Comparison of ENCODE assay signal across 1 cellular context in the genomic region with DNA sequence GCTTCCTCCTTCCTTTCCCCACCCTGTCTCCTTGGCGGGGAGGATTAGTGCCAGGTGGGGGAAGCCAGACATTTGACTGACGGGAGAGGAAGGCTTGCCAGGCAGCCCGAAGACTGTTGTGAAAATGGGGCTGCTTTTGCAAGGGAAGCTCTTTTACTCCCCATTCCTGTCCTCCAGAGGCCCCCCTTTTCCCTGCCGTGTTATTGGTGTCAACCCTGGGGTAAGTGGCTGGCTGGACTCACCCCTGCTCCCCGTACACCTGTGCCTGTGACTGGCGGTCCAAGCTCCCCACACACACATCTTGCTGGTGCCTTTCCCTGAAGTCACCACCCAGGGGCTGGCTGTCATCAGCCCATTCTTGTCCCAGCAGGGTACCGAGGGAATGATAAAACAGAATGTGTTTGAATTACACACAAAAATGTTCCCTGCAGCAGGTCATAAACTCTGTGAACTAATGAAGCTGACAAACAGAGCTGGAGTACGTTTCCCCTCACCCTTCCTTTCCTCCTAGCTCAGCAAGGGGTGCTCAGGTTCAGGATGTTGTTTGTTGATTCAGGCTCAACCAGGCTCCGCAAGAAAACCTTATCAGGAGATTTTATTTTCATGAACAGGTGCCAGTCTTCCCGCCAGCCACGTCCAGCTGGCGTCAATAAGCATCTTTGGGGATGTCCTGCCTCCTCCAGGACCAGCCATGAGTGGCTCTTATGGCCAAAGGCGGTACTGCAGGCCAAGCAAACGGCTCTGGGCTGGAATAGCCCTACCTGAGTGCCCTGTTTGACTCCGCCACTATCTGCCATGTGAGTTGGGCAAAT.
TF ChIP-seq lines count a peak whose summit lies in the region.

No MANE protein-coding gene starts in this region.

TF ChIP-seq in HEK293, 187 proteins besides CTCF, POLR2A, EP300 and RAD21 (continued from another document):
- TF ChIP-seq ZNF423 (tag by site-specific recombination; IDR thresholded peaks at IDR 0.05) (peak; percentile 94), ZNF311 (tag by site-specific recombination; IDR thresholded peaks at IDR 0.05; ENCODE audit: borderline replicate concordance) (no peak), ZNF10 (tag by site-specific recombination; IDR thresholded peaks at IDR 0.05) (peak; percentile 99), ZNF391 (tag by site-specific recombination; IDR thresholded peaks at IDR 0.05; ENCODE audit: borderline replicate concordance, low read depth) (peak; percentile 70; the same call in 1 of the 2 replicates), ZFHX2 (tag by site-specific recombination; conservative IDR thresholded peaks at IDR 0.05) (no peak), ZBTB21 (tag by site-specific recombination; IDR thresholded peaks at IDR 0.05) (0 out of 2 replicates have a peak, but pooled peaks have one; percentile 50), ZNF416 (tag by site-specific recombination; IDR thresholded peaks at IDR 0.05) (no peak), ZNF146 (tag by site-specific recombination; IDR thresholded peaks at IDR 0.05) (peak; percentile 47; the same call in 1 of the 2 replicates), ZNF521 (tag by site-specific recombination; IDR thresholded peaks at IDR 0.05) (no peak), GLI2 (tag by site-specific recombination; IDR thresholded peaks at IDR 0.05; ENCODE audit: borderline replicate concordance, low read depth) (peak; percentile 96; the same call in 1 of the 2 replicates), ZIC2 (tag by site-specific recombination; IDR thresholded peaks at IDR 0.05) (peak; percentile 100), ZFP69B (tag by site-specific recombination; IDR thresholded peaks at IDR 0.05) (peak; percentile 84), ZSCAN23 (tag by site-specific recombination; IDR thresholded peaks at IDR 0.05) (peak; percentile 80; the same call in 1 of the 2 replicates), ZNF664 (tag by site-specific recombination; IDR thresholded peaks at IDR 0.05) (peak; percentile 71), ZNF76 (tag by site-specific recombination; IDR thresholded peaks at IDR 0.05; ENCODE audit: borderline replicate concordance, low read depth) (0 out of 2 replicates have a peak, but pooled peaks have one; percentile 39), IKZF3 (tag by site-specific recombination; IDR thresholded peaks at IDR 0.05) (peak; percentile 92), WT1 (tag by site-specific recombination; IDR thresholded peaks at IDR 0.05) (peak; percentile 72), ZNF121 (tag by site-specific recombination; IDR thresholded peaks at IDR 0.05) (peak; percentile 59; the same call in 1 of the 2 replicates), ZNF211 (tag by site-specific recombination; IDR thresholded peaks at IDR 0.05; ENCODE audit: low read depth) (no peak), ZBTB8A (tag by site-specific recombination; IDR thresholded peaks at IDR 0.05) (peak; percentile 91), ZNF426 (tag by site-specific recombination; IDR thresholded peaks at IDR 0.05) (no peak), SETDB1 (IDR thresholded peaks at IDR 0.05; ENCODE audit: insufficient read length, low read length) (no peak), ZNF514 (tag by site-specific recombination; IDR thresholded peaks at IDR 0.05) (no peak), ZNF707 (tag by site-specific recombination; IDR thresholded peaks at IDR 0.05) (no peak), TCF7L2 (IDR thresholded peaks at IDR 0.05; ENCODE audit: borderline replicate concordance, low read depth, low read length) (peak; percentile 87)
- TF ChIP-seq, protein P1, sequence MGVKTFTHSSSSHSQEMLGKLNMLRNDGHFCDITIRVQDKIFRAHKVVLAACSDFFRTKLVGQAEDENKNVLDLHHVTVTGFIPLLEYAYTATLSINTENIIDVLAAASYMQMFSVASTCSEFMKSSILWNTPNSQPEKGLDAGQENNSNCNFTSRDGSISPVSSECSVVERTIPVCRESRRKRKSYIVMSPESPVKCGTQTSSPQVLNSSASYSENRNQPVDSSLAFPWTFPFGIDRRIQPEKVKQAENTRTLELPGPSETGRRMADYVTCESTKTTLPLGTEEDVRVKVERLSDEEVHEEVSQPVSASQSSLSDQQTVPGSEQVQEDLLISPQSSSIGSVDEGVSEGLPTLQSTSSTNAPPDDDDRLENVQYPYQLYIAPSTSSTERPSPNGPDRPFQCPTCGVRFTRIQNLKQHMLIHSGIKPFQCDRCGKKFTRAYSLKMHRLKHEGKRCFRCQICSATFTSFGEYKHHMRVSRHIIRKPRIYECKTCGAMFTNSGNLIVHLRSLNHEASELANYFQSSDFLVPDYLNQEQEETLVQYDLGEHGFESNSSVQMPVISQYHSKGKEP (tag by site-specific recombination; IDR thresholded peaks at IDR 0.05): peak; percentile 70; the same call in 1 of the 2 replicates
- TF ChIP-seq, protein P2, sequence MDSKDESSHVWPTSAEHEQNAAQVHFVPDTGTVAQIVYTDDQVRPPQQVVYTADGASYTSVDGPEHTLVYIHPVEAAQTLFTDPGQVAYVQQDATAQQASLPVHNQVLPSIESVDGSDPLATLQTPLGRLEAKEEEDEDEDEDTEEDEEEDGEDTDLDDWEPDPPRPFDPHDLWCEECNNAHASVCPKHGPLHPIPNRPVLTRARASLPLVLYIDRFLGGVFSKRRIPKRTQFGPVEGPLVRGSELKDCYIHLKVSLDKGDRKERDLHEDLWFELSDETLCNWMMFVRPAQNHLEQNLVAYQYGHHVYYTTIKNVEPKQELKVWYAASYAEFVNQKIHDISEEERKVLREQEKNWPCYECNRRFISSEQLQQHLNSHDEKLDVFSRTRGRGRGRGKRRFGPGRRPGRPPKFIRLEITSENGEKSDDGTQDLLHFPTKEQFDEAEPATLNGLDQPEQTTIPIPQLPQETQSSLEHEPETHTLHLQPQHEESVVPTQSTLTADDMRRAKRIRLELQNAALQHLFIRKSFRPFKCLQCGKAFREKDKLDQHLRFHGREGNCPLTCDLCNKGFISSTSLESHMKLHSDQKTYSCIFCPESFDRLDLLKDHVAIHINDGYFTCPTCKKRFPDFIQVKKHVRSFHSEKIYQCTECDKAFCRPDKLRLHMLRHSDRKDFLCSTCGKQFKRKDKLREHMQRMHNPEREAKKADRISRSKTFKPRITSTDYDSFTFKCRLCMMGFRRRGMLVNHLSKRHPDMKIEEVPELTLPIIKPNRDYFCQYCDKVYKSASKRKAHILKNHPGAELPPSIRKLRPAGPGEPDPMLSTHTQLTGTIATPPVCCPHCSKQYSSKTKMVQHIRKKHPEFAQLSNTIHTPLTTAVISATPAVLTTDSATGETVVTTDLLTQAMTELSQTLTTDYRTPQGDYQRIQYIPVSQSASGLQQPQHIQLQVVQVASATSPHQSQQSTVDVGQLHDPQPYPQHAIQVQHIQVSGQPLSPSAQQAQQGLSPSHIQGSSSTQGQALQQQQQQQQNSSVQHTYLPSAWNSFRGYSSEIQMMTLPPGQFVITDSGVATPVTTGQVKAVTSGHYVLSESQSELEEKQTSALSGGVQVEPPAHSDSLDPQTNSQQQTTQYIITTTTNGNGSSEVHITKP (tag by site-specific recombination; IDR thresholded peaks at IDR 0.05): peak; percentile 88
- TF ChIP-seq, protein P3, sequence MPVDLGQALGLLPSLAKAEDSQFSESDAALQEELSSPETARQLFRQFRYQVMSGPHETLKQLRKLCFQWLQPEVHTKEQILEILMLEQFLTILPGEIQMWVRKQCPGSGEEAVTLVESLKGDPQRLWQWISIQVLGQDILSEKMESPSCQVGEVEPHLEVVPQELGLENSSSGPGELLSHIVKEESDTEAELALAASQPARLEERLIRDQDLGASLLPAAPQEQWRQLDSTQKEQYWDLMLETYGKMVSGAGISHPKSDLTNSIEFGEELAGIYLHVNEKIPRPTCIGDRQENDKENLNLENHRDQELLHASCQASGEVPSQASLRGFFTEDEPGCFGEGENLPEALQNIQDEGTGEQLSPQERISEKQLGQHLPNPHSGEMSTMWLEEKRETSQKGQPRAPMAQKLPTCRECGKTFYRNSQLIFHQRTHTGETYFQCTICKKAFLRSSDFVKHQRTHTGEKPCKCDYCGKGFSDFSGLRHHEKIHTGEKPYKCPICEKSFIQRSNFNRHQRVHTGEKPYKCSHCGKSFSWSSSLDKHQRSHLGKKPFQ (tag by site-specific recombination; IDR thresholded peaks at IDR 0.05): peak; percentile 92
- TF ChIP-seq, protein P4, sequence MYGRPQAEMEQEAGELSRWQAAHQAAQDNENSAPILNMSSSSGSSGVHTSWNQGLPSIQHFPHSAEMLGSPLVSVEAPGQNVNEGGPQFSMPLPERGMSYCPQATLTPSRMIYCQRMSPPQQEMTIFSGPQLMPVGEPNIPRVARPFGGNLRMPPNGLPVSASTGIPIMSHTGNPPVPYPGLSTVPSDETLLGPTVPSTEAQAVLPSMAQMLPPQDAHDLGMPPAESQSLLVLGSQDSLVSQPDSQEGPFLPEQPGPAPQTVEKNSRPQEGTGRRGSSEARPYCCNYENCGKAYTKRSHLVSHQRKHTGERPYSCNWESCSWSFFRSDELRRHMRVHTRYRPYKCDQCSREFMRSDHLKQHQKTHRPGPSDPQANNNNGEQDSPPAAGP (tag by site-specific recombination; IDR thresholded peaks at IDR 0.05): peak; percentile 92
- TF ChIP-seq, protein P5, sequence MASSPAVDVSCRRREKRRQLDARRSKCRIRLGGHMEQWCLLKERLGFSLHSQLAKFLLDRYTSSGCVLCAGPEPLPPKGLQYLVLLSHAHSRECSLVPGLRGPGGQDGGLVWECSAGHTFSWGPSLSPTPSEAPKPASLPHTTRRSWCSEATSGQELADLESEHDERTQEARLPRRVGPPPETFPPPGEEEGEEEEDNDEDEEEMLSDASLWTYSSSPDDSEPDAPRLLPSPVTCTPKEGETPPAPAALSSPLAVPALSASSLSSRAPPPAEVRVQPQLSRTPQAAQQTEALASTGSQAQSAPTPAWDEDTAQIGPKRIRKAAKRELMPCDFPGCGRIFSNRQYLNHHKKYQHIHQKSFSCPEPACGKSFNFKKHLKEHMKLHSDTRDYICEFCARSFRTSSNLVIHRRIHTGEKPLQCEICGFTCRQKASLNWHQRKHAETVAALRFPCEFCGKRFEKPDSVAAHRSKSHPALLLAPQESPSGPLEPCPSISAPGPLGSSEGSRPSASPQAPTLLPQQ (tag by site-specific recombination; IDR thresholded peaks at IDR 0.05): no peak
